21 cellular contexts compared by ENCODE assay signal in the genomic region with DNA sequence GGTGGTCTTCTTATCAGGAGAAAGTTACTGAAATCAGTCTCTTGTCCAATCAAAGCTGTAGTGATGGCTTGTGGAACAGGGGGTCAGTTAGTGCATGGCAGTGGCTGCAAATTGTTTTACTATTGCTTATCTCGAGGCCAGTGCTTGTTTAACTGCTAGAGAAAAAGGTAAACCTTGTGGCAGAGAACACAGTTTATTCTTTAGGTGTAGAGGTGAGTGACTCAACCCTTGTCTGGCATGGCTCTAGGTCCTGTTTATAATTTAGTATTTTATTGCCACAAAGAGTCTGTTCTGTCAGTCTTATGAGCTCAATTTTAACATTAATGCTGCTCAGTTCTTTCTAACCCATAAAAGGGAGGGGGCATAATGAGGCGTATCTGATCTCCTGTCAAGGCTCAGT.
A peak's percentile ranks its signal among the peaks of the same experiment; 100 is the strongest.
DNase-seq lines count a peak whose midpoint lies in the region; ATAC-seq, FAIRE-seq and TF ChIP-seq lines count a peak whose summit lies in the region.
"Had no signal": no experiment of that assay in that cellular context is flagged by ENCODE, and none has a peak within 500 bp of the region (broad histone marks: within the 10 kb centered on the region; RNA-seq: fewer than 3 reads in every experiment).

No MANE protein-coding gene starts in this region.

- no peak overlapping the region for H3K9ac ChIP-seq in PC-3 (ENCODE audit: low read length)
- H3K9ac ChIP-seq: BLaER1 treated with 17β-estradiol and CSF1 and Interleukin-3, amounts not matched to agents 10 nM and 100 nM; GM23248 had no signal

- no peak overlapping the region for H3K4me3 ChIP-seq in ACC112 (ENCODE audit: low read depth, low read length)
- H3K4me3 ChIP-seq in PC-3 (ENCODE audit: low read length), result no peak overlapping the region
- no peak overlapping the region for H3K4me3 ChIP-seq in hepatocyte
- H3K4me3 ChIP-seq: BLaER1 treated with 17β-estradiol and CSF1 and Interleukin-3, amounts not matched to agents 10 nM and 100 nM; GM23248 had no signal

- peaks cover 8% of the 10 kb centered on the region for H3K9me3 Mint-ChIP-seq in progenitor cell of endocrine pancreas (ENCODE audit: low read depth)
- H3K9me3 Mint-ChIP-seq: CD8-positive, alpha-beta memory T cell had no signal

- H2AFZ ChIP-seq in ACC112 (ENCODE audit: low read length, unreplicated experiment) (peak overlapping the region; percentile 39), PC-3 (ENCODE audit: low read length) (0 out of 2 replicates have a peak overlapping the region, but pooled peaks have one; percentile 4), hepatocyte (no peak overlapping the region)
- H2AFZ ChIP-seq: GM23248 had no signal

- H3K4me2 ChIP-seq in PC-3 (ENCODE audit: low read length) (peak overlapping the region; percentile 56), hepatocyte (peak overlapping the region; percentile 39)
- H3K4me2 ChIP-seq: BLaER1 treated with 17β-estradiol and CSF1 and Interleukin-3, amounts not matched to agents 10 nM and 100 nM had no signal

- H3K4me1 ChIP-seq in ACC112 (ENCODE audit: control insufficient read depth, insufficient read depth, low read length, unreplicated experiment), result peaks cover 10% of the 10 kb centered on the region
- peaks cover 49% of the 10 kb centered on the region for H3K4me1 ChIP-seq in PC-3 (ENCODE audit: insufficient read depth, low read length)
- H3K4me1 ChIP-seq in hepatocyte (ENCODE audit: insufficient read depth), result peaks cover 57% of the 10 kb centered on the region

- ATAC-seq in PC-3, result peak; percentile 91
- no peak for ATAC-seq in GM19023 (IDR thresholded peaks at IDR 0.05; ENCODE audit: unreplicated experiment)

- WGBS in hepatocyte (ENCODE audit: low lambda C conversion rate, missing lambda C conversion rate), result 17% methylated on average over 2 of the region's 2 CpGs

- peaks cover 60% of the 10 kb centered on the region for H3K4me1 Mint-ChIP-seq in progenitor cell of endocrine pancreas (ENCODE audit: low read depth)
- H3K4me1 Mint-ChIP-seq: CD8-positive, alpha-beta memory T cell had no signal

- TF ChIP-seq CTCF in PC-3 (conservative IDR thresholded peaks at IDR 0.05; ENCODE audit: low read depth, low read length) (no peak), hepatocyte (IDR thresholded peaks at IDR 0.05; ENCODE audit: poor library complexity) (no peak), progenitor cell of endocrine pancreas (IDR thresholded peaks at IDR 0.05; ENCODE audit: unreplicated experiment) (no peak)

- H3K27ac ChIP-seq in ACC112 (ENCODE audit: low read depth, low read length) (no peak overlapping the region), PC-3 (ENCODE audit: low read length) (peak overlapping the region; percentile 29; the same call in 1 of the 2 replicates), hepatocyte (peak overlapping the region; percentile 76)
- H3K27ac ChIP-seq: BLaER1 treated with 17β-estradiol and CSF1 and Interleukin-3, amounts not matched to agents 10 nM and 100 nM; GM23248 had no signal

- H3K9me3 ChIP-seq in PC-3 (ENCODE audit: low read length), result no peaks in the 10 kb centered on the region
- H3K9me3 ChIP-seq in hepatocyte (ENCODE audit: low read depth), result no peaks in the 10 kb centered on the region
- H3K9me3 ChIP-seq: BLaER1 treated with 17β-estradiol and CSF1 and Interleukin-3, amounts not matched to agents 10 nM and 100 nM had no signal

- H3K36me3 Mint-ChIP-seq in progenitor cell of endocrine pancreas (ENCODE audit: insufficient read depth), result no peaks in the 10 kb centered on the region
- H3K36me3 Mint-ChIP-seq: CD8-positive, alpha-beta memory T cell had no signal

- no peaks in the 10 kb centered on the region for H3K79me2 ChIP-seq in ACC112 (ENCODE audit: control insufficient read depth, insufficient read depth, low read length, unreplicated experiment)
- no peaks in the 10 kb centered on the region for H3K79me2 ChIP-seq in PC-3 (ENCODE audit: low read length)
- H3K79me2 ChIP-seq in hepatocyte, result no peaks in the 10 kb centered on the region

- no peak overlapping the region for H3K4me3 Mint-ChIP-seq in progenitor cell of endocrine pancreas (ENCODE audit: low read depth)
- H3K4me3 Mint-ChIP-seq: CD8-positive, alpha-beta memory T cell had no signal

- no peak for FAIRE-seq in RCC 7860 (lab: Jason Lieb, UNC)
- FAIRE-seq: GM12891, GM18507 had no signal

- CTCF ChIA-PET in PC-3 (lab: Charles Lee), result no interaction called here

- H4K20me1 ChIP-seq in PC-3 (ENCODE audit: low read length) (no peaks in the 10 kb centered on the region), hepatocyte (ENCODE audit: insufficient read depth, poor library complexity, severe bottlenecking) (no peaks in the 10 kb centered on the region)
- H4K20me1 ChIP-seq: BLaER1 treated with 17β-estradiol and CSF1 and Interleukin-3, amounts not matched to agents 10 nM and 100 nM had no signal

- peaks cover 5% of the 10 kb centered on the region for H3F3A ChIP-seq in PC-3 (ENCODE audit: low read length, unreplicated experiment)

- DNase-seq in PC-3, result peak; percentile 69
- DNase-seq in hepatocyte (ENCODE audit: low spot score), result peak; percentile 42
- no peak for DNase-seq in progenitor cell of endocrine pancreas (ENCODE audit: low spot score, unreplicated experiment)
- DNase-seq in RCC 7860 (ENCODE audit: low spot score), result no peak
- DNase-seq in stimulated activated naive CD4-positive, alpha-beta T cell treated with Interleukin-2 at 50 U/mL for 16 hours (lab: John Stamatoyannopoulos, UW), result no peak
- no peak for DNase-seq in head of caudate nucleus
- DNase-seq: CD8-positive, alpha-beta memory T cell; DMS 273 treated with DMSO at 0.1 percent for 48 hours; GDM1; GM23248; Kasumi-1; NCI-H1105; NCI-H1694 treated with DMSO at 0.1 percent for 48 hours; NCI-H226; NCI-H524 treated with DMSO at 0.1 percent for 48 hours; SHP77 treated with DMSO at 0.1 percent for 48 hours had no signal

- H3K27me3 Mint-ChIP-seq in progenitor cell of endocrine pancreas, result no peaks in the 10 kb centered on the region

- no peaks in the 10 kb centered on the region for H3K9me2 ChIP-seq in PC-3 (replicated peaks; ENCODE audit: low read length)
- H3K9me2 ChIP-seq in hepatocyte (replicated peaks; ENCODE audit: insufficient read depth), result no peaks in the 10 kb centered on the region

- H3K27me3 ChIP-seq in ACC112 (ENCODE audit: insufficient read depth, low read length), result no peaks in the 10 kb centered on the region
- H3K27me3 ChIP-seq in PC-3 (ENCODE audit: low read length), result no peaks in the 10 kb centered on the region
- H3K27me3 ChIP-seq in hepatocyte, result no peaks in the 10 kb centered on the region
- H3K27me3 ChIP-seq: BLaER1 treated with 17β-estradiol and CSF1 and Interleukin-3, amounts not matched to agents 10 nM and 100 nM had no signal

- H3K27ac Mint-ChIP-seq in progenitor cell of endocrine pancreas, result peak overlapping the region; percentile 82

- intact Hi-C loops in PC-3 (cut with micrococcal nuclease), result no loop called here
- intact Hi-C loops in head of caudate nucleus (cut with DNase I), result no loop called here

- no TSS peak for BruUV-seq in PC-3 (replicated peaks; lab: Mats Ljungman, UMichigan)

- POLR2A ChIA-PET in PC-3 (lab: Charles Lee; ENCODE audit: unreplicated experiment), result no interaction called here

- H3K36me3 ChIP-seq in ACC112 (ENCODE audit: insufficient read depth, low read length) (no peaks in the 10 kb centered on the region), PC-3 (ENCODE audit: low read depth, low read length) (no peaks in the 10 kb centered on the region), hepatocyte (replicated peaks; ENCODE audit: insufficient read depth, low read depth) (no peaks in the 10 kb centered on the region)
- H3K36me3 ChIP-seq: BLaER1 treated with 17β-estradiol and CSF1 and Interleukin-3, amounts not matched to agents 10 nM and 100 nM had no signal

Comparison
In these comparisons a context has a peak if more than half of its experiments do, and no peak if none do; other contexts are left out.
1. DNase-seq: peak in PC-3 (single experiment) and hepatocyte (single experiment); none in progenitor cell of endocrine pancreas (single experiment), RCC 7860 (single experiment), stimulated activated naive CD4-positive, alpha-beta T cell treated with Interleukin-2 at 50 U/mL for 16 hours (single experiment) and head of caudate nucleus (0 of 42).